In the genomic region with DNA sequence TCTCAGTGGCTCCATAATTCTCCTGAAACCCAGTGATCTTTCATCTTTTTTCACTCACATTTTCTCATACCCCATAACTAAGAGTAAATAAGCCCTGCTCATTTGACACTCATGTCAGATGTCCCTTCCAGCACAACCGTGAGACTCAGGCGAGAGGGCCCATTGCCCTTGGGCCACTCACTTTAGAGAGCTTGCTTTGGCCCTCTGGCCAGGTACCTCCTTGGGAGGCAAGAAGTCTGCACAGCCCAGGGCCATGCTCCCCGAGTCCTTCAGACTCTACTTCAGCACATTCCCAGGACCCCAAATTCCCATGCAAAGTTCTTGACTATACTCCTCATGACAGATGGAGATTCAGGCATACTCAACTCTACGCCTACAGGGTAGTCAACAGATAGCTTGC, we compare ENCODE assay signal across 26 cellular contexts.
"Had no signal": no experiment of that assay in that cellular context is flagged by ENCODE, and none has a peak within 500 bp of the region (broad histone marks: within the 10 kb centered on the region; RNA-seq: fewer than 3 reads in every experiment).

No MANE protein-coding gene starts in this region.

- H3K27ac Mint-ChIP-seq: natural killer cell; nephron; progenitor cell of endocrine pancreas; stimulated activated effector memory CD8-positive, alpha-beta T cell treated with anti-CD3 and anti-CD28 coated beads, Interleukin-12 subunit alpha, Interleukin-12 subunit beta, amount 100 ng/mL, for 72 hours; stimulated activated naive B cell treated with anti-CD40 and anti-IgM and Interleukin-4, amounts not matched to agents 10 μg/mL and 1 μg/mL and 100 μg/mL, for 72 hours; stimulated activated naive CD8-positive, alpha-beta T cell treated with anti-CD3 and anti-CD28 coated beads, Interleukin-15, Interleukin-2, amounts not matched to agents 100 ng/mL and 50 ng/mL, for 24 hours had no signal

- DNase-seq: naive thymus-derived CD4-positive, alpha-beta T cell; natural killer cell; nucleus accumbens; pancreas; psoas muscle; right cardiac atrium; right lobe of liver; sigmoid colon; small intestine; stimulated activated CD4-positive, alpha-beta T cell treated with anti-CD3 and anti-CD28 coated beads, Interleukin-12 subunit alpha, Interleukin-12 subunit beta, amount 100 ng/mL, for 4 hours; stimulated activated CD4-positive, alpha-beta T cell treated with anti-CD3 and anti-CD28 coated beads, Interleukin-1b, Interleukin-23, amount 100 ng/mL, for 48 hours; stimulated activated CD4-positive, alpha-beta T cell treated with anti-CD3 and anti-CD28 coated beads, Interleukin-4, amount 100 ng/mL, for 1 hour; stimulated activated naive B cell treated with anti-CD40 and anti-IgM and Interleukin-4, amounts not matched to agents 10 μg/mL and 1 μg/mL and 100 μg/mL, for 72 hours; stimulated activated naive CD4-positive, alpha-beta T cell treated with Interleukin-2 at 50 U/mL for 16 hours; stomach; thyroid gland; trophoblast cell; upper lobe of left lung; uterus had no signal

- FAIRE-seq: pancreas, small intestine had no signal

- H3K4me3 Mint-ChIP-seq: naive thymus-derived CD4-positive, alpha-beta T cell; natural killer cell; nephron; stimulated activated effector memory CD8-positive, alpha-beta T cell treated with anti-CD3 and anti-CD28 coated beads, Interleukin-12 subunit alpha, Interleukin-12 subunit beta, amount 100 ng/mL, for 72 hours; stimulated activated naive B cell treated with anti-CD40 and anti-IgM and Interleukin-4, amounts not matched to agents 10 μg/mL and 1 μg/mL and 100 μg/mL, for 72 hours; stimulated activated naive CD8-positive, alpha-beta T cell treated with anti-CD3 and anti-CD28 coated beads, Interleukin-15, Interleukin-2, amounts not matched to agents 100 ng/mL and 50 ng/mL, for 24 hours had no signal

- H3K36me3 Mint-ChIP-seq: natural killer cell had no signal

- H3K27ac ChIP-seq: neutrophil, pancreas, psoas muscle, right lobe of liver, sigmoid colon, stomach, thoracic aorta, thyroid gland, tibial nerve, upper lobe of left lung, uterus had no signal

- H3K27me3 Mint-ChIP-seq: naive thymus-derived CD4-positive, alpha-beta T cell; progenitor cell of endocrine pancreas; stimulated activated naive B cell treated with anti-CD40 and anti-IgM and Interleukin-4, amounts not matched to agents 10 μg/mL and 1 μg/mL and 100 μg/mL, for 72 hours; stimulated activated naive CD8-positive, alpha-beta T cell treated with anti-CD3 and anti-CD28 coated beads, Interleukin-15, Interleukin-2, amounts not matched to agents 100 ng/mL and 50 ng/mL, for 24 hours had no signal

- H3K9me3 Mint-ChIP-seq: natural killer cell, nephron had no signal

- ATAC-seq: naive thymus-derived CD4-positive, alpha-beta T cell; natural killer cell; pancreas; psoas muscle; right lobe of liver; stimulated activated effector memory CD8-positive, alpha-beta T cell treated with anti-CD3 and anti-CD28 coated beads, Interleukin-12 subunit alpha, Interleukin-12 subunit beta, amount 100 ng/mL, for 72 hours; stimulated activated naive B cell treated with anti-CD40 and anti-IgM and Interleukin-4, amounts not matched to agents 10 μg/mL and 1 μg/mL and 100 μg/mL, for 72 hours had no signal
